8 cellular contexts compared by ENCODE assay signal in the genomic region with DNA sequence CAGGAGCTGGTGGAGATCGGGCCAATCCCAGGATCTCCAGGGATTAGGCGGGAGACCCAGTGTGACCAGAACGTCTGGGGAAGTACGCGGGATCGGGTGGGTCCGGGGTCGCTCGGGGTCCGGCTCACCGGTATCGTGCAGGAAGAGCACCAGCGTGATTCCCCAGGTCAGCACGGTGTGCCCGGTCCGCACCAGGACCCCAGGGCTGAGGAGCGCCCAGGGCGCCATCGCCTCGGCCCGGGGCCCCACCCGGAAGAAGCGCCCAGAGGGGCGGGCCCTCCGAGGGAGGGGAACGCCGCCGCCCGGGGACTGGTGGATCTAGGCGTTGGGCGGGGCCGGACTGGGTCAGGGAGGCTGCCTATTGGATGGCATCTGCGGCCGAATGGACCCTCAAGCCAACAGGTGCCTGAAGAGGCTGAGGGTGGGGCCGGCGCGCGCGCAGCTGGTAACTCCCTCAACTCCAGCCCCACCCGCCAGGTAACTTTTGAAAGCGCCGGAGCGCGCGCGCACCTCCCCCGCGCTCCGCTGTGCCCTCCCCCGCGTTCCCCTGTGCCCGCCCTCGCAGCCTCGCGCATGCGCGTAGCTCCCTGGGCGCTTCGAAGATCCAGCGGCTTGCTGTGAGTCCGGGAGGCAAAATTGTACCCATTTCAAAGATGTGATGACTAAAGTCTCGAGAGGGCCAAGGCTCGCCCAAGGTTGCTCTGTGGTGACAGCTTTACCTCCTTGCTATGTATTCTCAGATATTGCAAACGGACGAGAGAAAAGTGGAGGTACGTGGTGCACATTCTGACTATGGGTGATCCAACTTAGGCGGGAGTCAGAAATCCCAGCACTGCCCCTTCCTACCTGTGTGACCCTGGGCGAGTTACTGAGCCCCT. TPM values are rescaled to one million over a fixed set of nuclear protein-coding genes. Genes with fewer than 3 reads are reported as not detected.
DNase-seq lines count a peak whose midpoint lies in the region; FAIRE-seq and TF ChIP-seq lines count a peak whose summit lies in the region.

A gene with protein sequence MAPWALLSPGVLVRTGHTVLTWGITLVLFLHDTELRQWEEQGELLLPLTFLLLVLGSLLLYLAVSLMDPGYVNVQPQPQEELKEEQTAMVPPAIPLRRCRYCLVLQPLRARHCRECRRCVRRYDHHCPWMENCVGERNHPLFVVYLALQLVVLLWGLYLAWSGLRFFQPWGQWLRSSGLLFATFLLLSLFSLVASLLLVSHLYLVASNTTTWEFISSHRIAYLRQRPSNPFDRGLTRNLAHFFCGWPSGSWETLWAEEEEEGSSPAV (minus strand): TSS at position 262 of the 878 bp plus-strand sequence. CDS start 34 bp downstream, at position 228.

- POLR2A ChIA-PET in HEK293T (lab: Yijun Ruan, JAX) = interaction anchor here (0.7 to 1.6 kb wide), 9 partner anchors 9 to 186 kb away, joined by 3 to 8 read pairs (median 3); a partner anchor contains a TSS

- peak within 1 kb of the TSS; percentile 35 to 90 for H3K4me3 ChIP-seq in neuronal stem cell (ENCODE audit: low read length in 2 of 2)

- peak within 1 kb of the TSS; percentile 19 for H2BK15ac ChIP-seq in neuronal stem cell (ENCODE audit: low read length)

- WGBS in neuronal stem cell (ENCODE audit: extremely low coverage in 2 of 2, insufficient read length in 2 of 2, insufficient replicate concordance in 1 of 2), 2 donors = no CpG with 5 or more reads among the region's 68 CpGs

- in situ Hi-C loops in SK-MEL-5 (cut with HindIII; ENCODE audit: low pct_unique_long_range_greater_than_20kb, low sequenced_read_pairs) = no loop called here

- H3K4me2 ChIP-seq in neuronal stem cell (ENCODE audit: insufficient read depth, low read length, poor library complexity, severe bottlenecking) = peak within 1 kb of the TSS; percentile 81

- H4K91ac ChIP-seq in neuronal stem cell (ENCODE audit: low read depth, low read length, poor library complexity) = no peak within 1 kb of the TSS

- peak within 1 kb of the TSS; percentile 72 for H3K9ac ChIP-seq in neuronal stem cell (ENCODE audit: low read depth, low read length, poor library complexity)

- no peaks in the 10 kb centered on the region for H3K27me3 ChIP-seq in neuronal stem cell (ENCODE audit: control insufficient read depth in 3 of 3, insufficient read depth in 3 of 3, low read depth in 1 of 3, low read length in 3 of 3)

- no peak for FAIRE-seq in frontal cortex (lab: Jason Lieb, UNC)

- H3K79me1 ChIP-seq in neuronal stem cell (ENCODE audit: low read depth, low read length) = no peaks in the 10 kb centered on the region

- H2BK12ac ChIP-seq in neuronal stem cell (ENCODE audit: low read length) = no peak within 1 kb of the TSS

- H3K23ac ChIP-seq in neuronal stem cell (ENCODE audit: low read depth, low read length, poor library complexity) = peak within 1 kb of the TSS; percentile 98

- H2AFZ ChIP-seq in neuronal stem cell (ENCODE audit: low read length) = peak within 1 kb of the TSS; percentile 76

- H3K9me3 ChIP-seq in neuronal stem cell (replicated peaks in 1 of 2; ENCODE audit: control insufficient read depth in 2 of 2, insufficient read depth in 1 of 2, low read depth in 1 of 2, low read length in 2 of 2) = no peaks in the 10 kb centered on the region

- peak within 1 kb of the TSS; percentile 50 for H4K8ac ChIP-seq in neuronal stem cell (ENCODE audit: low read depth, low read length)

- H3K27ac ChIP-seq in neuronal stem cell (replicated peaks; ENCODE audit: low read length) = peak within 1 kb of the TSS; percentile 70

- H3K4ac ChIP-seq in neuronal stem cell (ENCODE audit: low read length) = peak within 1 kb of the TSS; percentile 44

- H2BK5ac ChIP-seq in neuronal stem cell (ENCODE audit: low read length) = no peak within 1 kb of the TSS

- TF ChIP-seq CTCF in subcutaneous adipose tissue (IDR thresholded peaks at IDR 0.05; ENCODE audit: low read depth) = no peak

- peak within 1 kb of the TSS; percentile 97 for H2AK5ac ChIP-seq in neuronal stem cell (ENCODE audit: low read depth, low read length)

- H3K4me1 ChIP-seq in neuronal stem cell (ENCODE audit: control insufficient read depth in 2 of 2, insufficient read depth in 1 of 2, low read depth in 1 of 2, low read length in 2 of 2) = peaks cover 0 to 16% of the 10 kb centered on the region in 2 donors

- H3K14ac ChIP-seq in neuronal stem cell (ENCODE audit: low read length) = no peak within 1 kb of the TSS

- CTCF ChIA-PET in HEK293T (lab: Yijun Ruan, JAX) = interaction anchor here (1.0 to 1.1 kb wide), 3 partner anchors 9 to 22 kb away, joined by 3 to 5 read pairs (median 3); a partner anchor contains a TSS

- DNase-seq in GF-D8 (lab: John Stamatoyannopoulos, UW) = peak; percentile 98
- DNase-seq in HEK293T (ENCODE audit: extremely low spot score) = peak; percentile 98
- DNase-seq in MV-4-11 (lab: John Stamatoyannopoulos, UW) = peak; percentile 98
- DNase-seq in SK-MEL-5 (ENCODE audit: low read depth, low spot score) = peak; percentile 97
- DNase-seq in activated naive CD4-positive, alpha-beta T cell treated with Interleukin-2 at 50 U/mL for 16 hours = peak; percentile 99
- DNase-seq in frontal cortex (ENCODE audit: low spot score in 2 of 2) = peak; percentile 98 to 99
- peak; percentile 95 for DNase-seq in neuronal stem cell (ENCODE audit: low spot score)

- peaks cover 9 to 16% of the 10 kb centered on the region in 2 donors for H3K36me3 ChIP-seq in neuronal stem cell (replicated peaks in 1 of 2; ENCODE audit: control insufficient read depth in 2 of 2, insufficient read depth in 2 of 2, low read length in 2 of 2)

- H2BK120ac ChIP-seq in neuronal stem cell (ENCODE audit: low read depth, low read length) = no peak within 1 kb of the TSS

- H3K18ac ChIP-seq in neuronal stem cell (ENCODE audit: low read length) = peak within 1 kb of the TSS; percentile 95

TF ChIP-seq in HEK293T, 16 proteins besides CTCF, POLR2A, EP300 and RAD21:
- peak; percentile 61; the same call in 1 of the 2 replicates for TF ChIP-seq ELF4 (IDR thresholded peaks at IDR 0.05)
- no peak for TF ChIP-seq SUZ12 (IDR thresholded peaks at IDR 0.05)
- TF ChIP-seq FOXM1 (IDR thresholded peaks at IDR 0.05; ENCODE audit: borderline replicate concordance) = no peak; the same call in 1 of the 2 replicates
- TF ChIP-seq L3MBTL2 (conservative IDR thresholded peaks at IDR 0.05) = 0 out of 2 replicates have a peak, but pooled peaks have one; percentile 15
- peak; percentile 86; the same call in 1 of the 2 replicates for TF ChIP-seq HDGF (IDR thresholded peaks at IDR 0.05; ENCODE audit: borderline replicate concordance)
- no peak for TF ChIP-seq FOXK2 (IDR thresholded peaks at IDR 0.05)

RNA-seq across cellular contexts. Expression of the gene that starts here (rescaled TPM):
- total RNA-seq in SK-MEL-5 (2014; rRNA removed; shearing (Covaris generic)) = 65.2 and 74.1 TPM in 2 replicates
- polyA plus RNA-seq in SK-MEL-5 (2015; cell fraction: cytosol; rRNA removed) = 198 and 206 TPM in 2 replicates
- 25.3 and 26.0 TPM in 2 replicates for polyA plus RNA-seq in SK-MEL-5 (2015; cell fraction: nucleus; rRNA removed)
- total RNA-seq in frontal cortex (1.2 TPM), subcutaneous adipose tissue (10 to 100 TPM; 11.7 to 36.5 (median 27.0) TPM)
- 27.7 TPM for polyA plus RNA-seq in neuronal stem cell (2013, experiment 1 of 2)
- 27.9 TPM for polyA plus RNA-seq in neuronal stem cell (2013, experiment 2 of 2)

Comparison
In these comparisons a context has a peak if more than half of its experiments do, and no peak if none do; other contexts are left out.
1. Peak in every context shown above with its lines: DNase-seq, H3K4me3 ChIP-seq and H3K27ac ChIP-seq.